Comparison of ENCODE assay signal across 19 cellular contexts in genomic region chr6:135702955-135703499, GRCh38.
A peak's percentile ranks its signal among the peaks of the same experiment; 100 is the strongest.
DNase-seq lines count a peak whose midpoint lies in the region; ATAC-seq and TF ChIP-seq lines count a peak whose summit lies in the region.
"Had no signal": no experiment of that assay in that cellular context is flagged by ENCODE, and none has a peak within 500 bp of the region (broad histone marks: within the 10 kb centered on the region; RNA-seq: fewer than 3 reads in every experiment).

No MANE protein-coding gene starts in this region.

- peak overlapping the region; percentile 33; the same call in 1 of the 2 replicates for H3K4me3 ChIP-seq in OCI-LY3 (ENCODE audit: low read length)
- H3K4me3 ChIP-seq: K562, PC-9, psoas muscle, thyroid gland had no signal

- intact Hi-C loops in activated CD4-positive, alpha-beta T cell treated with anti-CD3 and anti-CD28 coated beads, Interleukin-2, amount 10 ng/mL, durations not matched to agents 24 days and 14 days (cut with micrococcal nuclease): loop anchor here (5.0 kb wide), 1 partner anchor 149 kb away; the partner anchor contains the start of gene PDE7B

- H3K9me3 ChIP-seq in OCI-LY3 (ENCODE audit: insufficient read depth, low read length): no peaks in the 10 kb centered on the region
- H3K9me3 ChIP-seq: neutrophil, psoas muscle, thyroid gland had no signal

- peaks cover 43% of the 10 kb centered on the region for H3K4me1 ChIP-seq in OCI-LY3 (ENCODE audit: low read length)
- H3K4me1 ChIP-seq: psoas muscle, thyroid gland had no signal

- H3K27ac ChIP-seq in OCI-LY3 (ENCODE audit: low read length): peak overlapping the region; percentile 86
- H3K27ac ChIP-seq: neutrophil, PC-9, psoas muscle, thyroid gland had no signal

- ATAC-seq in HG03354 (IDR thresholded peaks at IDR 0.05; ENCODE audit: poor library complexity, severe bottlenecking, unreplicated experiment): peak; percentile 13
- ATAC-seq in left lobe of liver: peak; percentile 52
- ATAC-seq: K562, psoas muscle had no signal

- DNase-seq in activated CD4-positive, alpha-beta T cell treated with anti-CD3 and anti-CD28 coated beads, Interleukin-2, amount 10 ng/mL, durations not matched to agents 24 days and 14 days: no peak
- no peak for DNase-seq in activated CD4-positive, alpha-beta T cell treated with anti-CD3 and anti-CD28 coated beads, Interleukin-2, amount 10 ng/mL, durations not matched to agents 7 days and 5 days
- DNase-seq in left lobe of liver (ENCODE audit: low spot score) (no peak), 8988T (no peak), cerebellum (ENCODE audit: low spot score) (no peak)
- no peak for DNase-seq in activated effector memory CD4-positive, alpha-beta T cell treated with Interleukin-2 at 50 U/mL for 16 hours
- DNase-seq: DMS53; NCI-H187; NCI-H526 treated with DMSO at 0.1 percent for 48 hours; PC-9; psoas muscle; SHP77 treated with DMSO at 0.1 percent for 48 hours; stimulated activated naive CD4-positive, alpha-beta T cell; thyroid gland had no signal

- no peaks in the 10 kb centered on the region for H3K36me3 ChIP-seq in OCI-LY3 (replicated peaks; ENCODE audit: low read depth, low read length)
- H3K36me3 ChIP-seq: neutrophil, thyroid gland had no signal

- CTCF ChIA-PET in activated CD4-positive, alpha-beta T cell treated with anti-CD3 and anti-CD28 coated beads, Interleukin-2, amount 10 ng/mL, durations not matched to agents 7 days and 5 days (lab: Charles Lee): interaction anchor here (2.1 kb wide), 1 partner anchor 13 kb away, joined by 6 read pairs; no protein-coding TSS in a partner anchor

- peaks cover 25% of the 10 kb centered on the region for H3K4me1 Mint-ChIP-seq in activated CD4-positive, alpha-beta T cell treated with anti-CD3 and anti-CD28 coated beads, Interleukin-2, amount 10 ng/mL, durations not matched to agents 24 days and 14 days
- H3K4me1 Mint-ChIP-seq in activated CD4-positive, alpha-beta T cell treated with anti-CD3 and anti-CD28 coated beads, Interleukin-2, amount 10 ng/mL, durations not matched to agents 7 days and 5 days: no peaks in the 10 kb centered on the region
- H3K4me1 Mint-ChIP-seq: activated naive CD4-positive, alpha-beta T cell treated with anti-CD3 and anti-CD28 coated beads, Interleukin-2, amount 50 U/mL, for 24 hours had no signal

- peak overlapping the region; percentile 63 for H3K4me2 ChIP-seq in OCI-LY3 (ENCODE audit: low read length)
- H3K4me2 ChIP-seq: PC-9 had no signal

- H3K9me3 Mint-ChIP-seq in activated CD4-positive, alpha-beta T cell treated with anti-CD3 and anti-CD28 coated beads, Interleukin-2, amount 10 ng/mL, durations not matched to agents 24 days and 14 days: peaks cover 18% of the 10 kb centered on the region
- H3K9me3 Mint-ChIP-seq in activated CD4-positive, alpha-beta T cell treated with anti-CD3 and anti-CD28 coated beads, Interleukin-2, amount 10 ng/mL, durations not matched to agents 7 days and 5 days: no peaks in the 10 kb centered on the region
- H3K9me3 Mint-ChIP-seq: activated naive CD4-positive, alpha-beta T cell treated with anti-CD3 and anti-CD28 coated beads, Interleukin-2, amount 50 U/mL, for 24 hours had no signal

- no peak for TF ChIP-seq CTCF in OCI-LY3 (IDR thresholded peaks at IDR 0.05; ENCODE audit: low read depth, low read length)

- H3K27me3 Mint-ChIP-seq in activated CD4-positive, alpha-beta T cell treated with anti-CD3 and anti-CD28 coated beads, Interleukin-2, amount 10 ng/mL, durations not matched to agents 24 days and 14 days: peaks cover 2% of the 10 kb centered on the region
- H3K27me3 Mint-ChIP-seq in activated CD4-positive, alpha-beta T cell treated with anti-CD3 and anti-CD28 coated beads, Interleukin-2, amount 10 ng/mL, durations not matched to agents 7 days and 5 days: peaks cover 2% of the 10 kb centered on the region
- H3K27me3 Mint-ChIP-seq: activated naive CD4-positive, alpha-beta T cell treated with anti-CD3 and anti-CD28 coated beads, Interleukin-2, amount 50 U/mL, for 24 hours had no signal

- POLR2A ChIA-PET in activated CD4-positive, alpha-beta T cell treated with anti-CD3 and anti-CD28 coated beads, Interleukin-2, amount 10 ng/mL, durations not matched to agents 7 days and 5 days (lab: Charles Lee): no interaction called here

- H3K9ac ChIP-seq in OCI-LY3 (ENCODE audit: low read length): peak overlapping the region; percentile 47; the same call in 1 of the 2 replicates

- H3K27me3 ChIP-seq in OCI-LY3 (ENCODE audit: low read depth, low read length): no peaks in the 10 kb centered on the region
- H3K27me3 ChIP-seq: neutrophil, thyroid gland had no signal

- no peak overlapping the region for H3K4me3 Mint-ChIP-seq in activated CD4-positive, alpha-beta T cell treated with anti-CD3 and anti-CD28 coated beads, Interleukin-2, amount 10 ng/mL, durations not matched to agents 24 days and 14 days
- no peak overlapping the region for H3K4me3 Mint-ChIP-seq in activated CD4-positive, alpha-beta T cell treated with anti-CD3 and anti-CD28 coated beads, Interleukin-2, amount 10 ng/mL, durations not matched to agents 7 days and 5 days
- H3K4me3 Mint-ChIP-seq: activated naive CD4-positive, alpha-beta T cell treated with anti-CD3 and anti-CD28 coated beads, Interleukin-2, amount 50 U/mL, for 24 hours had no signal

- H3K36me3 Mint-ChIP-seq in activated CD4-positive, alpha-beta T cell treated with anti-CD3 and anti-CD28 coated beads, Interleukin-2, amount 10 ng/mL, durations not matched to agents 24 days and 14 days (ENCODE audit: low read depth): peaks cover 3% of the 10 kb centered on the region
- no peaks in the 10 kb centered on the region for H3K36me3 Mint-ChIP-seq in activated CD4-positive, alpha-beta T cell treated with anti-CD3 and anti-CD28 coated beads, Interleukin-2, amount 10 ng/mL, durations not matched to agents 7 days and 5 days (ENCODE audit: low read depth)
- H3K36me3 Mint-ChIP-seq: activated naive CD4-positive, alpha-beta T cell treated with anti-CD3 and anti-CD28 coated beads, Interleukin-2, amount 50 U/mL, for 24 hours had no signal

- H2AFZ ChIP-seq in OCI-LY3 (ENCODE audit: low read depth, low read length): peak overlapping the region; percentile 14; the same call in 1 of the 2 replicates
- H2AFZ ChIP-seq: PC-9 had no signal

- H3K27ac Mint-ChIP-seq in activated CD4-positive, alpha-beta T cell treated with anti-CD3 and anti-CD28 coated beads, Interleukin-2, amount 10 ng/mL, durations not matched to agents 24 days and 14 days: peak overlapping the region; percentile 60
- H3K27ac Mint-ChIP-seq in activated CD4-positive, alpha-beta T cell treated with anti-CD3 and anti-CD28 coated beads, Interleukin-2, amount 10 ng/mL, durations not matched to agents 7 days and 5 days: no peak overlapping the region
- H3K27ac Mint-ChIP-seq: activated naive CD4-positive, alpha-beta T cell treated with anti-CD3 and anti-CD28 coated beads, Interleukin-2, amount 50 U/mL, for 24 hours had no signal

- H4K20me1 ChIP-seq in OCI-LY3 (ENCODE audit: insufficient read depth, low read length): no peaks in the 10 kb centered on the region

- H3K79me2 ChIP-seq in OCI-LY3 (ENCODE audit: low read length): no peaks in the 10 kb centered on the region
